Comparison of ENCODE assay signal across 11 cellular contexts in genomic region chr1:6465461-6466005, GRCh38. TPM values are rescaled to one million over a fixed set of nuclear protein-coding genes. Genes with fewer than 3 reads are reported as not detected.
DNase-seq lines count a peak whose midpoint lies in the region; ATAC-seq, FAIRE-seq and TF ChIP-seq lines count a peak whose summit lies in the region.
"Had no signal": no experiment of that assay in that cellular context is flagged by ENCODE, and none has a peak within 500 bp of the region (broad histone marks: within the 10 kb centered on the region; RNA-seq: fewer than 3 reads in every experiment).

No MANE protein-coding gene starts in this region.

- WGBS in HepG2 (ENCODE audit: low lambda C conversion rate) = 74% methylated on average over 14 of the region's 21 CpGs
- no CpG with 5 or more reads among the region's 21 CpGs for WGBS in right lobe of liver (ENCODE audit: insufficient coverage, low coverage, low lambda C conversion rate, missing lambda C conversion rate)

- DNase-seq in HepG2 (ENCODE audit: low spot score) (no peak), right lobe of liver (no peak), midbrain (lab: John Stamatoyannopoulos, UW) (no peak), NCI-H446 (lab: John Stamatoyannopoulos, UW) (no peak), brain microvascular endothelial cell (no peak), GM12891 (ENCODE audit: insufficient read length, low spot score) (no peak)
- DNase-seq in activated effector memory CD4-positive, alpha-beta T cell treated with Interleukin-2 at 50 U/mL for 16 hours = peak; percentile 58
- DNase-seq: HCEC 1CT, NCI-H345 had no signal

- intact Hi-C loops in HepG2 (cut with micrococcal nuclease; ENCODE audit: unreplicated experiment) (loop anchor here (2.0 kb wide), 1 partner anchor 19 kb away; no protein-coding TSS in a partner anchor), right lobe of liver (cut with DNase I) (no loop called here)

- CTCF ChIA-PET in HepG2 (lab: Yijun Ruan, JAX; ENCODE audit: low intra/inter-chr PET ratio, low total read pairs) = no interaction called here

- POLR2A ChIA-PET in HepG2 (lab: Yijun Ruan, JAX) = no interaction called here

- H4K20me1 ChIP-seq in HepG2 (ENCODE audit: insufficient read depth, low read length) = no peaks in the 10 kb centered on the region; the same call in 1 of the 2 replicates

- no peaks in the 10 kb centered on the region for H3K79me2 ChIP-seq in HepG2 (ENCODE audit: insufficient read depth, low read length)

- H3K27me3 ChIP-seq in HepG2 (ENCODE audit: control insufficient read depth in 1 of 2, insufficient read depth in 2 of 2, low read length in 2 of 2) (no peaks in the 10 kb centered on the region), right lobe of liver (no peaks in the 10 kb centered on the region), mononuclear cell (ENCODE audit: insufficient read depth, low read length) (no peaks in the 10 kb centered on the region), brain microvascular endothelial cell (replicated peaks) (no peaks in the 10 kb centered on the region)
- H3K27me3 ChIP-seq: vagina had no signal

- TF ChIP-seq POLR2A in HepG2 (IDR thresholded peaks at IDR 0.05; ENCODE audit: insufficient read depth in 1 of 2, low read depth in 2 of 2, low read length in 2 of 2) = no peak
- no peak for TF ChIP-seq POLR2A in right lobe of liver (IDR thresholded peaks at IDR 0.05)
- TF ChIP-seq POLR2A in GM12891 (IDR thresholded peaks at IDR 0.05; ENCODE audit: low read depth, low read length) = no peak

- peaks cover 21% of the 10 kb centered on the region for H3K4me1 ChIP-seq in HepG2 (ENCODE audit: insufficient read depth, low read length)
- H3K4me1 ChIP-seq in right lobe of liver = peaks cover 0 to 13% (median 4%) of the 10 kb centered on the region in 4 donors
- H3K4me1 ChIP-seq in mononuclear cell (ENCODE audit: insufficient read depth, low read length) = peaks cover 27% of the 10 kb centered on the region

- H3K27ac ChIP-seq in HepG2 (ENCODE audit: extremely low read length, insufficient read depth, low read length) = no peak overlapping the region
- no peak overlapping the region for H3K27ac ChIP-seq in right lobe of liver
- H3K27ac ChIP-seq in brain microvascular endothelial cell = no peak overlapping the region
- H3K27ac ChIP-seq: vagina had no signal

- H2AFZ ChIP-seq in HepG2 (ENCODE audit: low read length) = no peak overlapping the region

- no peak overlapping the region for H3K4me3 ChIP-seq in HepG2 (replicated peaks in 1 of 3; ENCODE audit: insufficient read depth in 1 of 3, low read depth in 2 of 3, low read length in 3 of 3)
- H3K4me3 ChIP-seq in right lobe of liver = no peak overlapping the region
- H3K4me3 ChIP-seq in mononuclear cell (ENCODE audit: low read length) = peak overlapping the region; percentile 47
- no peak overlapping the region for H3K4me3 ChIP-seq in brain microvascular endothelial cell (ENCODE audit: low read depth, low read length)

- no peak overlapping the region for H3K9ac ChIP-seq in HepG2 (ENCODE audit: insufficient read depth, low read depth, low read length)

- peak; percentile 2; the same call in 2 of the 3 replicates for ATAC-seq in HepG2
- no peak for ATAC-seq in right lobe of liver

- no peak overlapping the region for H3K4me2 ChIP-seq in HepG2 (ENCODE audit: low read depth, low read length)

- TF ChIP-seq EP300 in HepG2 (IDR thresholded peaks at IDR 0.05; ENCODE audit: low read depth in 2 of 2, low read length in 2 of 2) (no peak), HepG2 (CRISPR knock-in tag; IDR thresholded peaks at IDR 0.05; ENCODE audit: borderline replicate concordance) (no peak)

- FAIRE-seq in HepG2 (lab: Jason Lieb, UNC) (no peak), GM12891 (lab: Jason Lieb, UNC) (no peak)

- no peaks in the 10 kb centered on the region for H3K9me3 ChIP-seq in HepG2 (ENCODE audit: low read length)
- H3K9me3 ChIP-seq in right lobe of liver = no peaks in the 10 kb centered on the region
- H3K9me3 ChIP-seq in mononuclear cell (ENCODE audit: low read depth, low read length) = no peaks in the 10 kb centered on the region
- H3K9me3 ChIP-seq: vagina had no signal

- no peaks in the 10 kb centered on the region for H3K36me3 ChIP-seq in HepG2 (replicated peaks in 1 of 2; ENCODE audit: control insufficient read depth in 1 of 2, insufficient read depth in 2 of 2, low read length in 2 of 2)
- H3K36me3 ChIP-seq in right lobe of liver = no peaks in the 10 kb centered on the region
- peaks cover 43% of the 10 kb centered on the region for H3K36me3 ChIP-seq in brain microvascular endothelial cell (replicated peaks)

- in situ Hi-C loops in HepG2 (cut with HindIII; ENCODE audit: extremely low pct_ligation_motif_present, low pct_unique_long_range_greater_than_20kb) (no loop called here), brain microvascular endothelial cell (cut with HindIII; ENCODE audit: low pct_ligation_motif_present, low sequenced_read_pairs) (no loop called here)

- TF ChIP-seq CTCF in HepG2 (CRISPR knock-in tag; IDR thresholded peaks at IDR 0.05) (no peak), right lobe of liver (IDR thresholded peaks at IDR 0.05) (no peak), brain microvascular endothelial cell (IDR thresholded peaks at IDR 0.05; ENCODE audit: low read depth, low read length, missing control alignments) (no peak)

- BruUV-seq in HepG2 (replicated peaks; lab: Mats Ljungman, UMichigan) = no TSS peak

- no peak for TF ChIP-seq RAD21 in HepG2 (CRISPR knock-in tag; IDR thresholded peaks at IDR 0.05)

RNA-seq across cellular contexts. Expression of gene TNFRSF25, which starts 0.4 kb away (rescaled TPM):
- total RNA-seq in HepG2 (2016; rRNA removed; fragmentation: Illumina TruSeq; extraction: Trizol) (0.55 and 1.5 TPM in 2 replicates), right lobe of liver (1 to 10 TPM; 1.1 to 3.2 (median 2.1) TPM), mononuclear cell (60.7 TPM)
- total RNA-seq in HepG2 (2016; cell fraction: cytosol; rRNA removed; fragmentation: Illumina TruSeq; extraction: Trizol; ENCODE audit: low read depth) = 0.40 and 0.44 TPM in 2 replicates
- total RNA-seq in HepG2 (2016; cell fraction: insoluble cytoplasmic fraction; rRNA removed; fragmentation: Illumina TruSeq; extraction: Trizol) = 0.13 and 0.97 TPM in 2 replicates
- 0.34 and 0.37 TPM in 2 replicates for total RNA-seq in HepG2 (2016; cell fraction: membrane; rRNA removed; fragmentation: Illumina TruSeq; extraction: Trizol)
- 1.5 and 1.6 TPM in 2 replicates for total RNA-seq in HepG2 (2016; cell fraction: nucleus; rRNA removed; fragmentation: Illumina TruSeq; extraction: Trizol)
- polyA plus RNA-seq in HepG2 (2011; rRNA removed) = 1.4 and 1.6 TPM in 2 replicates
- 0.47 and 0.64 TPM in 2 replicates for polyA plus RNA-seq in HepG2 (2011; cell fraction: cytosol; rRNA removed)
- polyA plus RNA-seq in HepG2 (2011; cell fraction: nucleus; rRNA removed) = 18.5 and 21.8 TPM in 2 replicates
- polyA plus RNA-seq in HepG2 (2012) = 3.9 and 4.6 TPM in 2 replicates
- polyA plus RNA-seq in HepG2 (2016; cell fraction: cytosol; fragmentation: Illumina TruSeq; extraction: Trizol; ENCODE audit: low read depth) = 0.43 TPM in 1 of 2 replicates, not detected in the other
- polyA plus RNA-seq in HepG2 (2016; cell fraction: insoluble cytoplasmic fraction; fragmentation: Illumina TruSeq; extraction: Trizol; ENCODE audit: low read depth) = 0.17 and 0.44 TPM in 2 replicates
- 0.17 TPM in 1 of 2 replicates, not detected in the other for polyA plus RNA-seq in HepG2 (2016; cell fraction: membrane; fragmentation: Illumina TruSeq; extraction: Trizol; ENCODE audit: low read depth)
- polyA plus RNA-seq in HepG2 (2016; cell fraction: nucleus; fragmentation: Illumina TruSeq; extraction: Trizol; ENCODE audit: insufficient read depth, low read depth) = 5.2 and 7.0 TPM in 2 replicates
- polyA minus RNA-seq in HepG2 (2011; rRNA and poly(A)+ RNA removed; ENCODE audit: low replicate concordance) = 0.68 and 1.8 TPM in 2 replicates
- polyA minus RNA-seq in HepG2 (2011; cell fraction: cytosol; rRNA and poly(A)+ RNA removed) = not detected in 2 replicates
- 1.3 and 1.9 TPM in 2 replicates for polyA minus RNA-seq in HepG2 (2011; cell fraction: nucleus; rRNA and poly(A)+ RNA removed)
- 0.46 TPM for polyA plus RNA-seq in GM12891 (2012; ENCODE audit: low read depth, missing spikeins)

RNA-seq across cellular contexts. Expression of gene PLEKHG5, which starts 25.9 kb away (rescaled TPM):
- 1.9 and 3.5 TPM in 2 replicates for total RNA-seq in HepG2 (2016; rRNA removed; fragmentation: Illumina TruSeq; extraction: Trizol)
- 0.51 and 0.62 TPM in 2 replicates for total RNA-seq in HepG2 (2016; cell fraction: cytosol; rRNA removed; fragmentation: Illumina TruSeq; extraction: Trizol; ENCODE audit: low read depth)
- 1.4 and 3.4 TPM in 2 replicates for total RNA-seq in HepG2 (2016; cell fraction: insoluble cytoplasmic fraction; rRNA removed; fragmentation: Illumina TruSeq; extraction: Trizol)
- total RNA-seq in HepG2 (2016; cell fraction: membrane; rRNA removed; fragmentation: Illumina TruSeq; extraction: Trizol) = 0.99 and 1.2 TPM in 2 replicates
- total RNA-seq in HepG2 (2016; cell fraction: nucleus; rRNA removed; fragmentation: Illumina TruSeq; extraction: Trizol) = 3.3 and 4.4 TPM in 2 replicates
- polyA plus RNA-seq in HepG2 (2011; rRNA removed) = 1.9 and 2.6 TPM in 2 replicates
- polyA plus RNA-seq in HepG2 (2011; cell fraction: cytosol; rRNA removed) = 1.1 and 1.7 TPM in 2 replicates
- polyA plus RNA-seq in HepG2 (2011; cell fraction: nucleus; rRNA removed) = 17.2 and 22.8 TPM in 2 replicates
- 1.4 and 1.5 TPM in 2 replicates for polyA plus RNA-seq in HepG2 (2012)
- 0.23 and 0.25 TPM in 2 replicates for polyA plus RNA-seq in HepG2 (2016; cell fraction: cytosol; fragmentation: Illumina TruSeq; extraction: Trizol; ENCODE audit: low read depth)
- polyA plus RNA-seq in HepG2 (2016; cell fraction: insoluble cytoplasmic fraction; fragmentation: Illumina TruSeq; extraction: Trizol; ENCODE audit: low read depth) = 1.9 and 2.0 TPM in 2 replicates
- 0.45 and 0.71 TPM in 2 replicates for polyA plus RNA-seq in HepG2 (2016; cell fraction: membrane; fragmentation: Illumina TruSeq; extraction: Trizol; ENCODE audit: low read depth)
- 9.3 and 11.3 TPM in 2 replicates for polyA plus RNA-seq in HepG2 (2016; cell fraction: nucleus; fragmentation: Illumina TruSeq; extraction: Trizol; ENCODE audit: insufficient read depth, low read depth)
- 1.9 and 3.8 TPM in 2 replicates for polyA minus RNA-seq in HepG2 (2011; rRNA and poly(A)+ RNA removed; ENCODE audit: low replicate concordance)
- polyA minus RNA-seq in HepG2 (2011; cell fraction: cytosol; rRNA and poly(A)+ RNA removed) = 1.4 TPM in 2 replicates
- polyA minus RNA-seq in HepG2 (2011; cell fraction: nucleus; rRNA and poly(A)+ RNA removed) = 2.6 and 3.0 TPM in 2 replicates
- total RNA-seq in right lobe of liver = 1 to 10 TPM in 5 of 6 experiments, under 1 TPM in 1; 0.70 to 2.3 (median 1.5) TPM
- total RNA-seq in mononuclear cell = 2.1 TPM
- polyA plus RNA-seq in GM12891 (2012; ENCODE audit: low read depth, missing spikeins) = 0.24 TPM

RNA-seq across cellular contexts. Expression of gene ESPN, which starts 41.0 kb away (rescaled TPM):
- total RNA-seq in HepG2 (2016; rRNA removed; fragmentation: Illumina TruSeq; extraction: Trizol) (38.5 and 48.6 TPM in 2 replicates), right lobe of liver (100 to 1,000 TPM in 4 of 6 experiments, 10 to 100 TPM in 2; 81.6 to 149 (median 120) TPM), mononuclear cell (0.52 TPM)
- total RNA-seq in HepG2 (2016; cell fraction: cytosol; rRNA removed; fragmentation: Illumina TruSeq; extraction: Trizol; ENCODE audit: low read depth) = 15.9 and 20.3 TPM in 2 replicates
- total RNA-seq in HepG2 (2016; cell fraction: insoluble cytoplasmic fraction; rRNA removed; fragmentation: Illumina TruSeq; extraction: Trizol) = 39.4 and 50.9 TPM in 2 replicates
- total RNA-seq in HepG2 (2016; cell fraction: membrane; rRNA removed; fragmentation: Illumina TruSeq; extraction: Trizol) = 30.5 and 39.8 TPM in 2 replicates
- total RNA-seq in HepG2 (2016; cell fraction: nucleus; rRNA removed; fragmentation: Illumina TruSeq; extraction: Trizol) = 25.3 and 27.5 TPM in 2 replicates
- 54.2 and 70.4 TPM in 2 replicates for polyA plus RNA-seq in HepG2 (2011; rRNA removed)
- 65.1 and 100 TPM in 2 replicates for polyA plus RNA-seq in HepG2 (2011; cell fraction: cytosol; rRNA removed)
- polyA plus RNA-seq in HepG2 (2011; cell fraction: nucleus; rRNA removed) = 169 and 184 TPM in 2 replicates
- polyA plus RNA-seq in HepG2 (2012) = 112 and 113 TPM in 2 replicates
- polyA plus RNA-seq in HepG2 (2016; cell fraction: cytosol; fragmentation: Illumina TruSeq; extraction: Trizol; ENCODE audit: low read depth) = 30.4 and 34.2 TPM in 2 replicates
- polyA plus RNA-seq in HepG2 (2016; cell fraction: insoluble cytoplasmic fraction; fragmentation: Illumina TruSeq; extraction: Trizol; ENCODE audit: low read depth) = 72.8 and 91.0 TPM in 2 replicates
- polyA plus RNA-seq in HepG2 (2016; cell fraction: membrane; fragmentation: Illumina TruSeq; extraction: Trizol; ENCODE audit: low read depth) = 46.8 and 50.8 TPM in 2 replicates
- 64.4 and 66.2 TPM in 2 replicates for polyA plus RNA-seq in HepG2 (2016; cell fraction: nucleus; fragmentation: Illumina TruSeq; extraction: Trizol; ENCODE audit: insufficient read depth, low read depth)
- 1.7 and 92.7 TPM in 2 replicates for polyA minus RNA-seq in HepG2 (2011; rRNA and poly(A)+ RNA removed; ENCODE audit: low replicate concordance)
- 102 and 107 TPM in 2 replicates for polyA minus RNA-seq in HepG2 (2011; cell fraction: cytosol; rRNA and poly(A)+ RNA removed)
- polyA minus RNA-seq in HepG2 (2011; cell fraction: nucleus; rRNA and poly(A)+ RNA removed) = 35.1 and 39.9 TPM in 2 replicates
- 0.13 TPM for polyA plus RNA-seq in GM12891 (2012; ENCODE audit: low read depth, missing spikeins)

RNA-seq across cellular contexts. Expression of gene HES2, which starts 45.8 kb away (rescaled TPM):
- total RNA-seq in HepG2 (2016; rRNA removed; fragmentation: Illumina TruSeq; extraction: Trizol) = 0.10 and 0.11 TPM in 2 replicates
- 0.30 TPM in 1 of 2 replicates, not detected in the other for total RNA-seq in HepG2 (2016; cell fraction: cytosol; rRNA removed; fragmentation: Illumina TruSeq; extraction: Trizol; ENCODE audit: low read depth)
- 0.11 and 0.13 TPM in 2 replicates for total RNA-seq in HepG2 (2016; cell fraction: insoluble cytoplasmic fraction; rRNA removed; fragmentation: Illumina TruSeq; extraction: Trizol)
- total RNA-seq in HepG2 (2016; cell fraction: membrane; rRNA removed; fragmentation: Illumina TruSeq; extraction: Trizol) = 0.07 and 0.28 TPM in 2 replicates
- total RNA-seq in HepG2 (2016; cell fraction: nucleus; rRNA removed; fragmentation: Illumina TruSeq; extraction: Trizol) = 0.12 TPM in 1 of 2 replicates, not detected in the other
- polyA plus RNA-seq in HepG2 (2011; rRNA removed) = 0.13 and 0.17 TPM in 2 replicates
- 0.09 and 0.15 TPM in 2 replicates for polyA plus RNA-seq in HepG2 (2011; cell fraction: cytosol; rRNA removed)
- polyA plus RNA-seq in HepG2 (2011; cell fraction: nucleus; rRNA removed) = 0.06 and 0.10 TPM in 2 replicates
- not detected in 2 replicates for polyA plus RNA-seq in HepG2 (2012)
- polyA plus RNA-seq in HepG2 (2016; cell fraction: cytosol; fragmentation: Illumina TruSeq; extraction: Trizol; ENCODE audit: low read depth) = not detected in 2 replicates
- polyA plus RNA-seq in HepG2 (2016; cell fraction: insoluble cytoplasmic fraction; fragmentation: Illumina TruSeq; extraction: Trizol; ENCODE audit: low read depth) = 0.05 TPM in 1 of 2 replicates, not detected in the other
- polyA plus RNA-seq in HepG2 (2016; cell fraction: membrane; fragmentation: Illumina TruSeq; extraction: Trizol; ENCODE audit: low read depth) = 0.03 TPM in 1 of 2 replicates, not detected in the other
- polyA plus RNA-seq in HepG2 (2016; cell fraction: nucleus; fragmentation: Illumina TruSeq; extraction: Trizol; ENCODE audit: insufficient read depth, low read depth) = 0.11 and 0.14 TPM in 2 replicates
- polyA minus RNA-seq in HepG2 (2011; rRNA and poly(A)+ RNA removed; ENCODE audit: low replicate concordance) = 0.02 and 1.8 TPM in 2 replicates
- not detected in 2 replicates for polyA minus RNA-seq in HepG2 (2011; cell fraction: cytosol; rRNA and poly(A)+ RNA removed)
- polyA minus RNA-seq in HepG2 (2011; cell fraction: nucleus; rRNA and poly(A)+ RNA removed) = 0.25 TPM in 1 of 2 replicates, not detected in the other
- total RNA-seq in right lobe of liver = 1 to 10 TPM in 1 of 6 experiments, under 1 TPM in 2, not detected in 3; 0.27 to 1.2 (median 0.68) TPM
- total RNA-seq in mononuclear cell = not detected
- 0.85 TPM for polyA plus RNA-seq in GM12891 (2012; ENCODE audit: low read depth, missing spikeins)

Comparison
In these comparisons a context has a peak if more than half of its experiments do, and no peak if none do; other contexts are left out.
1. RNA of gene TNFRSF25, which starts 0.4 kb away (total RNA-seq): 60.7 TPM in mononuclear cell (single experiment); 1.1 to 3.2 TPM in right lobe of liver and 0.13 to 1.6 TPM in HepG2; every median in the first group is over 10 times any median in the second.
2. RNA of gene ESPN, which starts 41.0 kb away (total RNA-seq): 81.6 to 149 TPM in right lobe of liver and 15.9 to 50.9 TPM in HepG2; 0.52 TPM in mononuclear cell (single experiment); every median in the first group is over 10 times any median in the second.